ENCODE assay signal across 13 cellular contexts in genomic region chr5:172895549-172895948, GRCh38.
DNase-seq lines count a peak whose midpoint lies in the region; ATAC-seq and TF ChIP-seq lines count a peak whose summit lies in the region.
"Had no signal": no experiment of that assay in that cellular context is flagged by ENCODE, and none has a peak within 500 bp of the region (broad histone marks: within the 10 kb centered on the region; RNA-seq: fewer than 3 reads in every experiment).

No MANE protein-coding gene starts in this region.

- WGBS in prostate gland = 90% methylated on average over 4 of the region's 4 CpGs

- TF ChIP-seq POLR2A in prostate gland (IDR thresholded peaks at IDR 0.05) = no peak

- BruUV-seq in Panc1 (replicated peaks; lab: Mats Ljungman, UMichigan) = no TSS peak

- H3K4me3 ChIP-seq in ACC112 (ENCODE audit: low read depth, low read length) = no peak overlapping the region
- no peak overlapping the region for H3K4me3 ChIP-seq in Panc1 (ENCODE audit: low read depth in 2 of 2, low read length in 2 of 2)
- no peak overlapping the region for H3K4me3 ChIP-seq in fibroblast of lung (replicated peaks in 1 of 4; ENCODE audit: control extremely low read depth in 1 of 4, insufficient read depth in 1 of 4, low read depth in 3 of 4, low read length in 4 of 4)
- H3K4me3 ChIP-seq in prostate gland = no peak overlapping the region

- H3K79me2 ChIP-seq in ACC112 (ENCODE audit: control insufficient read depth, insufficient read depth, low read length, unreplicated experiment) (peaks cover 5% of the 10 kb centered on the region), fibroblast of lung (ENCODE audit: control insufficient read depth, insufficient read depth, low read length) (peaks cover 4% of the 10 kb centered on the region)

- intact Hi-C loops in Panc1 (cut with micrococcal nuclease; ENCODE audit: unreplicated experiment) (no loop called here), prostate gland (cut with DNase I) (no loop called here)

- DNase-seq in Panc1 (ENCODE audit: low read depth, low spot score) = no peak
- DNase-seq in fibroblast of lung (ENCODE audit: low read depth in 2 of 2) = no peak
- no peak for DNase-seq in prostate gland (ENCODE audit: low spot score)
- no peak for DNase-seq in NCI-H2227 treated with DMSO at 0.1 percent for 48 hours (lab: John Stamatoyannopoulos, UW)
- no peak for DNase-seq in foreskin keratinocyte
- no peak for DNase-seq in ureter (ENCODE audit: low spot score)
- DNase-seq: activated B cell treated with CpG ODN at 0.5 μM for 24 hours; activated naive CD4-positive, alpha-beta T cell; NCI-H82; nucleus accumbens; RPMI8226 had no signal

- H3K4me2 ChIP-seq in fibroblast of lung (ENCODE audit: extremely low read depth, insufficient read depth, low read length) = no peak overlapping the region

- H3K9ac ChIP-seq in fibroblast of lung (ENCODE audit: insufficient read depth, low read length) = no peak overlapping the region

- in situ Hi-C loops in Panc1 (cut with HindIII; ENCODE audit: low pct_unique_long_range_greater_than_20kb, low sequenced_read_pairs) = no loop called here

- no peak overlapping the region for H2AFZ ChIP-seq in ACC112 (ENCODE audit: low read length, unreplicated experiment)
- no peak overlapping the region for H2AFZ ChIP-seq in fibroblast of lung (ENCODE audit: low read length)

- POLR2A ChIA-PET in Panc1 (lab: Charles Lee) = no interaction called here

- H3K36me3 ChIP-seq in ACC112 (ENCODE audit: insufficient read depth, low read length) (peaks cover 18% of the 10 kb centered on the region; the same call in 1 of the 2 replicates), Panc1 (ENCODE audit: control insufficient read depth, insufficient read depth, low read length) (no peaks in the 10 kb centered on the region), fibroblast of lung (ENCODE audit: control insufficient read depth, insufficient read depth, low read length) (peaks cover 8% of the 10 kb centered on the region), prostate gland (no peaks in the 10 kb centered on the region)

- peak overlapping the region; percentile 99 for H3K27ac ChIP-seq in ACC112 (ENCODE audit: low read depth, low read length)
- H3K27ac ChIP-seq in Panc1 (ENCODE audit: low read length) = peak overlapping the region; percentile 40; the same call in 1 of the 2 replicates
- H3K27ac ChIP-seq in fibroblast of lung (ENCODE audit: insufficient read depth, low read length) = peak overlapping the region; percentile 98
- peak overlapping the region; percentile 95 to 96 for H3K27ac ChIP-seq in prostate gland
- no peak overlapping the region for H3K27ac ChIP-seq in foreskin keratinocyte

- H3K27me3 ChIP-seq in ACC112 (ENCODE audit: insufficient read depth, low read length) = no peaks in the 10 kb centered on the region
- no peaks in the 10 kb centered on the region for H3K27me3 ChIP-seq in Panc1 (ENCODE audit: control insufficient read depth, insufficient read depth, low read length)
- no peaks in the 10 kb centered on the region for H3K27me3 ChIP-seq in fibroblast of lung (ENCODE audit: control insufficient read depth, insufficient read depth, low read length)
- H3K27me3 ChIP-seq in prostate gland (replicated peaks; ENCODE audit: insufficient read depth) = no peaks in the 10 kb centered on the region
- no peaks in the 10 kb centered on the region for H3K27me3 ChIP-seq in foreskin keratinocyte

- TF ChIP-seq CTCF in Panc1 (IDR thresholded peaks at IDR 0.05) = no peak
- no peak for TF ChIP-seq CTCF in fibroblast of lung (conservative IDR thresholded peaks at IDR 0.05 in 1 of 2, IDR thresholded peaks at IDR 0.05 in 1 of 2; ENCODE audit: low read depth in 1 of 2, low read length in 2 of 2)
- no peak for TF ChIP-seq CTCF in prostate gland (IDR thresholded peaks at IDR 0.05)
- no peak for TF ChIP-seq CTCF in foreskin keratinocyte (conservative IDR thresholded peaks at IDR 0.05)

- no peaks in the 10 kb centered on the region for H3K9me3 ChIP-seq in Panc1 (ENCODE audit: control insufficient read depth, insufficient read depth, low read depth, low read length)
- H3K9me3 ChIP-seq in fibroblast of lung (ENCODE audit: control insufficient read depth, insufficient read depth, low read depth, low read length) = no peaks in the 10 kb centered on the region
- H3K9me3 ChIP-seq in prostate gland = no peaks in the 10 kb centered on the region

- ATAC-seq in Panc1 = no peak
- ATAC-seq in foreskin keratinocyte = no peak
- ATAC-seq in HG03175 (IDR thresholded peaks at IDR 0.05; ENCODE audit: unreplicated experiment) = no peak

- H4K20me1 ChIP-seq in fibroblast of lung (ENCODE audit: control insufficient read depth, extremely low read depth, insufficient read depth, low read length) = no peaks in the 10 kb centered on the region

- H3K4me1 ChIP-seq in ACC112 (ENCODE audit: control insufficient read depth, insufficient read depth, low read length, unreplicated experiment) (peaks cover 46% of the 10 kb centered on the region), Panc1 (ENCODE audit: control insufficient read depth, insufficient read depth, low read length) (peaks cover 26% of the 10 kb centered on the region), fibroblast of lung (ENCODE audit: control insufficient read depth, extremely low read depth, insufficient read depth, low read length) (peaks cover 27% of the 10 kb centered on the region), prostate gland (replicated peaks) (no peaks in the 10 kb centered on the region), foreskin keratinocyte (peaks cover 10% of the 10 kb centered on the region)

- CTCF ChIA-PET in Panc1 (lab: Charles Lee) = no interaction called here
